Comparison of ENCODE assay signal across 15 cellular contexts in genomic region chr11:19025799-19026406, GRCh38. TPM values are rescaled to one million over a fixed set of nuclear protein-coding genes. Genes with fewer than 3 reads are reported as not detected.
DNase-seq lines count a peak whose midpoint lies in the region; ATAC-seq, FAIRE-seq and TF ChIP-seq lines count a peak whose summit lies in the region.
"Had no signal": no experiment of that assay in that cellular context is flagged by ENCODE, and none has a peak within 500 bp of the region (broad histone marks: within the 10 kb centered on the region; RNA-seq: fewer than 3 reads in every experiment).

No MANE protein-coding gene starts in this region.

- ATAC-seq in SK-N-SH treated with all-trans-retinoic acid at 6 μM for 48 hours (peak; percentile 41; the same call in 1 of the 3 replicates), HG02610 (IDR thresholded peaks at IDR 0.05; ENCODE audit: unreplicated experiment) (no peak)
- ATAC-seq: stimulated activated naive CD8-positive, alpha-beta T cell treated with anti-CD3 and anti-CD28 coated beads, Interleukin-15, Interleukin-2, amounts not matched to agents 100 U/mL and 50 U/mL, for 24 hours had no signal

- no peaks in the 10 kb centered on the region for H3K9me3 ChIP-seq in small intestine (ENCODE audit: control insufficient read depth, low read depth)
- H3K9me3 ChIP-seq: uterus had no signal

- no peak for FAIRE-seq in small intestine (lab: Jason Lieb, UNC)

- no peaks in the 10 kb centered on the region for H3K4me1 ChIP-seq in small intestine (ENCODE audit: control insufficient read depth in 2 of 2, insufficient read depth in 1 of 2, low read depth in 1 of 2, low read length in 1 of 2)
- H3K4me1 ChIP-seq: uterus had no signal

- H3K36me3 ChIP-seq in small intestine (ENCODE audit: control insufficient read depth in 2 of 2, insufficient read depth in 2 of 2, low read length in 2 of 2) = no peaks in the 10 kb centered on the region
- H3K36me3 ChIP-seq: uterus had no signal

- DNase-seq in GDM1 (lab: John Stamatoyannopoulos, UW) = peak; percentile 17
- DNase-seq in foreskin melanocyte = peak; percentile 23
- peak; percentile 5 for DNase-seq in small intestine
- DNase-seq in NOMO-1 treated with DMSO at 0.1 percent for 48 hours (lab: John Stamatoyannopoulos, UW; ENCODE audit: unreplicated experiment) = no peak
- DNase-seq in SIG-M5 (lab: John Stamatoyannopoulos, UW) = no peak
- DNase-seq: activated effector memory CD4-positive, alpha-beta T cell treated with Interleukin-2 at 50 U/mL for 16 hours; CD8-positive, alpha-beta memory T cell; KBM-7; NCI-H1694; NCI-H748 treated with DMSO at 0.1 percent for 48 hours; stimulated activated naive CD8-positive, alpha-beta T cell treated with anti-CD3 and anti-CD28 coated beads, Interleukin-15, Interleukin-2, amounts not matched to agents 100 U/mL and 50 U/mL, for 24 hours had no signal

- no peaks in the 10 kb centered on the region for H3K27me3 ChIP-seq in small intestine (ENCODE audit: control insufficient read depth in 2 of 2, insufficient read depth in 2 of 2, low read length in 2 of 2)
- H3K27me3 ChIP-seq: uterus had no signal

- no peak overlapping the region for H3K27ac ChIP-seq in small intestine (ENCODE audit: low read depth in 1 of 2, low read length in 1 of 2)
- H3K27ac ChIP-seq: uterus had no signal

- 6 to 10% (median 6%) methylated on average over 4 of the region's 4 CpGs for WGBS in small intestine, 3 donors

- no peak overlapping the region for H3K4me3 ChIP-seq in small intestine (ENCODE audit: low read depth in 1 of 2, low read length in 2 of 2)
- H3K4me3 ChIP-seq: uterus had no signal

TF ChIP-seq in SK-N-SH treated with all-trans-retinoic acid at 6 μM for 48 hours, 23 proteins besides CTCF, POLR2A, EP300 and RAD21:
- TF ChIP-seq SNAI2 (CRISPR knock-in tag; IDR thresholded peaks at IDR 0.05) = no peak

RNA-seq across cellular contexts. Expression of gene MRGPRX2, which starts 34.6 kb away (rescaled TPM):
- under 1 TPM in 1 of 3 donors, not detected in 2; 0.01 TPM for polyA plus RNA-seq in small intestine
- polyA plus RNA-seq: CD8-positive, alpha-beta memory T cell; neural cell had no signal

Comparison
In these comparisons a context has a peak if more than half of its experiments do, and no peak if none do; other contexts are left out.
1. DNase-seq: peak in GDM1 (single experiment), foreskin melanocyte (single experiment) and small intestine (single experiment); none in NOMO-1 treated with DMSO at 0.1 percent for 48 hours (single experiment) and SIG-M5 (single experiment).